18 cellular contexts compared by ENCODE assay signal in genomic region chr3:88192631-88193030, GRCh38. TPM values are rescaled to one million over a fixed set of nuclear protein-coding genes. Genes with fewer than 3 reads are reported as not detected.
DNase-seq lines count a peak whose midpoint lies in the region; ATAC-seq and TF ChIP-seq lines count a peak whose summit lies in the region.
"Had no signal": no experiment of that assay in that cellular context is flagged by ENCODE, and none has a peak within 500 bp of the region (broad histone marks: within the 10 kb centered on the region; RNA-seq: fewer than 3 reads in every experiment).

No MANE protein-coding gene starts in this region.

- no peaks in the 10 kb centered on the region for H3K79me2 ChIP-seq in GM23338 (replicated peaks; ENCODE audit: insufficient read depth)

- peaks cover 32% of the 10 kb centered on the region; the same call in 2 of the 3 replicates for H3K36me3 Mint-ChIP-seq in GM23338 (ENCODE audit: low read depth)
- no peaks in the 10 kb centered on the region for H3K36me3 Mint-ChIP-seq in activated T-helper 2 cell treated with anti-CD3 and anti-CD28 coated beads, Interferon-gamma antibody, Interleukin-2, Interleukin-4, amounts not matched to agents 10 μg/mL and 5 μg/mL and 100 μg/mL, durations not matched to agents 14 hours and 24 hours and 36 hours (ENCODE audit: low read depth)
- H3K36me3 Mint-ChIP-seq: CD4-positive, alpha-beta memory T cell had no signal

- intact Hi-C loops in activated T-helper 2 cell treated with anti-CD3 and anti-CD28 coated beads, Interferon-gamma antibody, Interleukin-2, Interleukin-4, amounts not matched to agents 10 μg/mL and 5 μg/mL and 100 μg/mL, durations not matched to agents 14 hours and 24 hours and 36 hours (cut with micrococcal nuclease), result no loop called here

- H3K4me3 ChIP-seq in GM23338 (no peak overlapping the region), HUES64 (ENCODE audit: low read length) (no peak overlapping the region), iPS-18a (ENCODE audit: low read length) (no peak overlapping the region)
- H3K4me3 ChIP-seq: GM23248, HAP-1 had no signal

- H3K27me3 Mint-ChIP-seq in GM23338 (ENCODE audit: insufficient read depth, low read depth, poor library complexity), result no peaks in the 10 kb centered on the region
- H3K27me3 Mint-ChIP-seq in activated T-helper 2 cell treated with anti-CD3 and anti-CD28 coated beads, Interferon-gamma antibody, Interleukin-2, Interleukin-4, amounts not matched to agents 10 μg/mL and 5 μg/mL and 100 μg/mL, durations not matched to agents 14 hours and 24 hours and 36 hours (ENCODE audit: low read depth), result no peaks in the 10 kb centered on the region
- H3K27me3 Mint-ChIP-seq: CD4-positive, alpha-beta memory T cell had no signal

- no peak for TF ChIP-seq CTCF in GM23338 (conservative IDR thresholded peaks at IDR 0.05; ENCODE audit: low read depth in 2 of 2)

- WGBS in HUES64, result 46% methylated on average over 3 of the region's 3 CpGs

- H3K9me3 Mint-ChIP-seq in GM23338, result peaks cover 15% of the 10 kb centered on the region
- peaks cover 4% of the 10 kb centered on the region for H3K9me3 Mint-ChIP-seq in activated T-helper 2 cell treated with anti-CD3 and anti-CD28 coated beads, Interferon-gamma antibody, Interleukin-2, Interleukin-4, amounts not matched to agents 10 μg/mL and 5 μg/mL and 100 μg/mL, durations not matched to agents 14 hours and 24 hours and 36 hours
- H3K9me3 Mint-ChIP-seq: HFFc6 had no signal

- H3K4me1 Mint-ChIP-seq in GM23338, result peaks cover 15% of the 10 kb centered on the region
- H3K4me1 Mint-ChIP-seq in activated T-helper 2 cell treated with anti-CD3 and anti-CD28 coated beads, Interferon-gamma antibody, Interleukin-2, Interleukin-4, amounts not matched to agents 10 μg/mL and 5 μg/mL and 100 μg/mL, durations not matched to agents 14 hours and 24 hours and 36 hours (ENCODE audit: low read depth), result peaks cover 6% of the 10 kb centered on the region

- H3K9me3 ChIP-seq in HUES64 (ENCODE audit: insufficient read depth, low read depth, low read length) (peaks cover 4% of the 10 kb centered on the region; the same call in 1 of the 2 replicates), iPS-18a (ENCODE audit: control insufficient read depth, low read depth, low read length) (no peaks in the 10 kb centered on the region)
- H3K9me3 ChIP-seq: HAP-1 had no signal

- 0 out of 2 replicates have a peak overlapping the region, but pooled peaks have one; percentile 52 for H3K27ac Mint-ChIP-seq in GM23338
- H3K27ac Mint-ChIP-seq in activated T-helper 2 cell treated with anti-CD3 and anti-CD28 coated beads, Interferon-gamma antibody, Interleukin-2, Interleukin-4, amounts not matched to agents 10 μg/mL and 5 μg/mL and 100 μg/mL, durations not matched to agents 14 hours and 24 hours and 36 hours, result no peak overlapping the region
- H3K27ac Mint-ChIP-seq: CD4-positive, alpha-beta memory T cell; HFFc6 had no signal

- peaks cover 12% of the 10 kb centered on the region for H3K9me2 ChIP-seq in GM23338 (ENCODE audit: insufficient read depth)

- no peak overlapping the region for H2AFZ ChIP-seq in GM23338
- H2AFZ ChIP-seq: GM23248 had no signal

- H3K9ac ChIP-seq in HUES64 (ENCODE audit: low read depth, low read length) (no peak overlapping the region), iPS-18a (ENCODE audit: low read length) (peak overlapping the region; percentile 16)
- H3K9ac ChIP-seq: GM23248 had no signal

- ATAC-seq in GM23338, result no peak
- ATAC-seq in HG03097 (IDR thresholded peaks at IDR 0.05; ENCODE audit: low FRiP score, unreplicated experiment), result no peak
- ATAC-seq in GM21619 (IDR thresholded peaks at IDR 0.05; ENCODE audit: unreplicated experiment), result no peak

- H3K27me3 ChIP-seq in GM23338 (ENCODE audit: insufficient read depth) (no peaks in the 10 kb centered on the region), HUES64 (ENCODE audit: insufficient read depth, low read length) (no peaks in the 10 kb centered on the region), iPS-18a (ENCODE audit: control insufficient read depth, insufficient read depth, low read length) (no peaks in the 10 kb centered on the region)

- H3K4me2 ChIP-seq in GM23338, result no peak overlapping the region

- no peaks in the 10 kb centered on the region for H4K20me1 ChIP-seq in GM23338 (replicated peaks; ENCODE audit: insufficient read depth)

- H3K27ac ChIP-seq in GM23338 (ENCODE audit: low read depth), result no peak overlapping the region; the same call in 1 of the 2 replicates
- peak overlapping the region; percentile 87; the same call in 1 of the 2 replicates for H3K27ac ChIP-seq in HUES64 (ENCODE audit: low read depth, low read length)
- H3K27ac ChIP-seq in iPS-18a (ENCODE audit: low read length), result peak overlapping the region; percentile 77
- H3K27ac ChIP-seq: GM23248 had no signal

- H3K36me3 ChIP-seq in GM23338 (ENCODE audit: insufficient read depth) (no peaks in the 10 kb centered on the region), HUES64 (ENCODE audit: insufficient read depth, low read length) (no peaks in the 10 kb centered on the region), iPS-18a (ENCODE audit: control insufficient read depth, low read depth, low read length) (no peaks in the 10 kb centered on the region)
- H3K36me3 ChIP-seq: HAP-1 had no signal

- H3K4me3 Mint-ChIP-seq in GM23338, result no peak overlapping the region
- no peak overlapping the region for H3K4me3 Mint-ChIP-seq in activated T-helper 2 cell treated with anti-CD3 and anti-CD28 coated beads, Interferon-gamma antibody, Interleukin-2, Interleukin-4, amounts not matched to agents 10 μg/mL and 5 μg/mL and 100 μg/mL, durations not matched to agents 14 hours and 24 hours and 36 hours (ENCODE audit: low read depth)
- H3K4me3 Mint-ChIP-seq: CD4-positive, alpha-beta memory T cell; HFFc6 had no signal

- DNase-seq in GM23338 (ENCODE audit: low spot score) (no peak), NCI-H226 (no peak)
- no peak for DNase-seq in activated T-helper 2 cell treated with anti-CD3 and anti-CD28 coated beads, Interferon-gamma antibody, Interleukin-2, Interleukin-4, amounts not matched to agents 10 μg/mL and 5 μg/mL and 100 μg/mL, durations not matched to agents 14 hours and 24 hours and 36 hours (ENCODE audit: low spot score)
- DNase-seq: 8988T; C1 segment of cervical spinal cord; Calu3; CD4-positive, alpha-beta memory T cell; COR-L47; DMS53; DMS79 treated with DMSO at 0.1 percent for 48 hours; GF-D8; GM23248; HFFc6 had no signal

- H3F3A ChIP-seq in GM23338 (replicated peaks; ENCODE audit: low read depth), result no peaks in the 10 kb centered on the region

- H3K4me1 ChIP-seq in GM23338 (ENCODE audit: insufficient read depth) (peaks cover 11% of the 10 kb centered on the region; the same call in 1 of the 2 replicates), HUES64 (ENCODE audit: insufficient read depth, low read length) (peaks cover 9% of the 10 kb centered on the region; the same call in 1 of the 2 replicates), iPS-18a (ENCODE audit: control insufficient read depth, low read depth, low read length) (peaks cover 7% of the 10 kb centered on the region)

RNA-seq across cellular contexts. Expression of gene C3orf38, which starts 42.9 kb away (rescaled TPM):
- total RNA-seq in GM23338 (2014; rRNA removed; shearing (Covaris generic)), result 29.5 and 30.5 TPM in 2 replicates
- polyA plus RNA-seq in GM23338 (2016; fragmentation: Nextera tagmentation; extraction: Ambion mirVana), result 17.6 and 22.2 TPM in 2 replicates
- 29.2 TPM for polyA plus RNA-seq in HUES64 (2013, experiment 1 of 2)
- polyA plus RNA-seq in HUES64 (2013, experiment 2 of 2), result 29.9 TPM
- total RNA-seq in activated T-helper 2 cell treated with anti-CD3 and anti-CD28 coated beads, Interferon-gamma antibody, Interleukin-2, Interleukin-4, amounts not matched to agents 10 μg/mL and 5 μg/mL and 100 μg/mL, durations not matched to agents 14 hours and 24 hours and 36 hours, result 23.1 and 25.4 TPM in 2 replicates
